1 cellular context compared by ENCODE assay signal in genomic region chr2:111312897-111313607, GRCh38.
TF ChIP-seq lines count a peak whose summit lies in the region.

No MANE protein-coding gene starts in this region.

TF ChIP-seq in IMR-90, 13 proteins besides CTCF, POLR2A, EP300 and RAD21:
- peak; percentile 46; the same call in 1 of the 2 replicates for TF ChIP-seq MAZ (IDR thresholded peaks at IDR 0.05; ENCODE audit: borderline replicate concordance, low read depth, low read length)
